1 cellular context compared by ENCODE assay signal in the genomic region with DNA sequence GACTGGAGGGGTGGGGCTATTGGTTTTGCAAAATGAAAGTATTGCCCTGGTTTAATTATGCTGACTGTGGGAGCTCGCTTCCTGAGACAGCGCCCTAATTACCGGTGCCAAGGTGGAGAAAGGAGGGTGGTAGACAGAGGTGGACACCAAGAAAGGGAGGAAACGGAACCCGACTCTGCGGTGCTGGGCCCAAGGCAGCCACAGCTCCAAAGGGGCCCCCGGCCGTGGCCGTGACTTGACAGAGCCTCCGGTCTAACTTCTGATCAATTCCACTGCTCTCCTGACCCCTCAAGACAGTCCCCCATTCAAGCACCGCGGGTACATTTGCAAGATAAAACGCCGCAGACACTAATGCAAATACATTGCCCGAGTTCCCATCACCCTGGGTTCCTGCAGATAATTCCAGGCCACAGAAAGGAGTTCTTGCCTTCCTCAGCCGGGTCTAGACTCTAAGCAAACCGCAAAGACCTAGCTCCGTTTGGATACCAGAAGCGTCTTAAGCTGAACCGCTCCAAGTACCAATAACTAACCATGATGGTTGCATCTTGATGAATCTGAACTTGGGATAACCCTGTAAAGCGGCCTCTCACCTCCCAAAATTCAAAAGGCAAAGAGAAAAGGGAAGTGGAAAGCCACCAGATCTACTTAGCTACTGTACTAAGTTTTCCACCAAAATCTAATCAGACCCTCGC.
TF ChIP-seq lines count a peak whose summit lies in the region.

No MANE protein-coding gene starts in this region.

TF ChIP-seq in IMR-90, 13 proteins besides CTCF, POLR2A, EP300 and RAD21 (continued from another document):
- TF ChIP-seq, protein P1, sequence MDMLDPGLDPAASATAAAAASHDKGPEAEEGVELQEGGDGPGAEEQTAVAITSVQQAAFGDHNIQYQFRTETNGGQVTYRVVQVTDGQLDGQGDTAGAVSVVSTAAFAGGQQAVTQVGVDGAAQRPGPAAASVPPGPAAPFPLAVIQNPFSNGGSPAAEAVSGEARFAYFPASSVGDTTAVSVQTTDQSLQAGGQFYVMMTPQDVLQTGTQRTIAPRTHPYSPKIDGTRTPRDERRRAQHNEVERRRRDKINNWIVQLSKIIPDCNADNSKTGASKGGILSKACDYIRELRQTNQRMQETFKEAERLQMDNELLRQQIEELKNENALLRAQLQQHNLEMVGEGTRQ (IDR thresholded peaks at IDR 0.05; ENCODE audit: low read depth, low read length), result no peak
- TF ChIP-seq ELK1 (IDR thresholded peaks at IDR 0.05; ENCODE audit: borderline replicate concordance, low read depth, low read length) (no peak), RCOR1 (IDR thresholded peaks at IDR 0.05; ENCODE audit: insufficient replicate concordance, low read length) (no peak), SMC3 (IDR thresholded peaks at IDR 0.05; ENCODE audit: low read depth, low read length) (no peak), RFX5 (IDR thresholded peaks at IDR 0.05; ENCODE audit: low read depth, low read length) (no peak), MAZ (IDR thresholded peaks at IDR 0.05; ENCODE audit: borderline replicate concordance, low read depth, low read length) (no peak), NFE2L2 (IDR thresholded peaks at IDR 0.05; ENCODE audit: low read depth, low read length) (no peak)
